36 cellular contexts compared by ENCODE assay signal in genomic region chr2:168091986-168092385, GRCh38.
"Had no signal": no experiment of that assay in that cellular context is flagged by ENCODE, and none has a peak within 500 bp of the region (broad histone marks: within the 10 kb centered on the region; RNA-seq: fewer than 3 reads in every experiment).

No MANE protein-coding gene starts in this region.

- DNase-seq: activated B cell treated with CpG ODN at 0.5 μM for 24 hours; activated CD4-positive, alpha-beta T cell treated with anti-CD3 and anti-CD28 coated beads for 48 hours; activated CD4-positive, alpha-beta T cell treated with anti-CD3 and anti-CD28 coated beads, Interleukin-2, amount 50 U/mL, for 1 hour; activated CD4-positive, alpha-beta T cell treated with anti-CD3 and anti-CD28 coated beads, Interleukin-2, amount 50 U/mL, for 48 hours; activated CD8-positive, alpha-beta memory T cell treated with anti-CD3 and anti-CD28 coated beads for 24 hours; activated CD8-positive, alpha-beta memory T cell treated with anti-CD3 and anti-CD28 coated beads, Interleukin-2, amount 50 U/mL, for 4 hours; activated CD8-positive, alpha-beta T cell treated with anti-CD3 and anti-CD28 coated beads for 36 hours; activated gamma-delta T cell; activated naive CD4-positive, alpha-beta T cell; activated naive CD4-positive, alpha-beta T cell treated with anti-CD3 and anti-CD28 coated beads, Interleukin-2, amount 10 ng/mL, durations not matched to agents 7 days and 5 days; activated naive CD8-positive, alpha-beta T cell treated with anti-CD3 and anti-CD28 coated beads, Interleukin-2, amount 10 ng/mL, durations not matched to agents 7 days and 5 days; activated T-cell treated with anti-CD3 and anti-CD28 coated beads, Interleukin-2, amount 50 U/mL, for 1 hour; activated T-cell treated with anti-CD3 and anti-CD28 coated beads, Interleukin-2, amount 50 U/mL, for 48 hours; central memory CD4-positive, alpha-beta T cell; cortex of kidney; dermis blood vessel endothelial cell; effector CD4-positive, alpha-beta T cell; effector memory CD8-positive, alpha-beta T cell; erythroblast; foreskin keratinocyte; gastrocnemius medialis; glutamatergic neuron; heart left ventricle; T-helper 17 cell; T1000 had no signal

- H3K36me3 ChIP-seq: ascending aorta, breast epithelium, cardiac muscle cell, gastrocnemius medialis, WERI-Rb-1 had no signal

- H3K27me3 ChIP-seq: ascending aorta, breast epithelium, cardiac muscle cell, esophagus muscularis mucosa, foreskin keratinocyte, gastrocnemius medialis, heart left ventricle had no signal

- H3K27ac Mint-ChIP-seq: activated CD8-positive, alpha-beta T cell treated with anti-CD3 and anti-CD28 coated beads for 36 hours; activated naive CD4-positive, alpha-beta T cell treated with anti-CD3 and anti-CD28 coated beads, Interleukin-2, amount 10 ng/mL, durations not matched to agents 7 days and 5 days; activated naive CD4-positive, alpha-beta T cell treated with anti-CD3 and anti-CD28 coated beads, Interleukin-2, amount 50 U/mL, for 72 hours; activated naive CD8-positive, alpha-beta T cell treated with anti-CD3 and anti-CD28 coated beads, Interleukin-2, amount 10 ng/mL, durations not matched to agents 7 days and 5 days; activated T-helper 1 cell treated with anti-CD3 and anti-CD28 coated beads, Interleukin-12 subunit alpha, Interleukin-12 subunit beta, Interleukin-2, Interleukin-4 antibody, amounts not matched to agents 30 ng/mL and 10 ng/mL and 1 ng/mL, durations not matched to agents 14 hours and 24 hours and 36 hours; activated T-helper 2 cell treated with anti-CD3 and anti-CD28 coated beads, Interferon-gamma antibody, Interleukin-2, Interleukin-4, amounts not matched to agents 10 μg/mL and 5 μg/mL and 100 μg/mL, durations not matched to agents 14 hours and 24 hours and 36 hours; T-helper 17 cell; T-helper 2 cell treated with Interferon-gamma antibody and Interleukin-4, amounts not matched to agents 5 μg/mL and 100 μg/mL, for 36 hours had no signal

- H3K27ac ChIP-seq: ascending aorta, breast epithelium, cardiac muscle cell, esophagus muscularis mucosa, foreskin keratinocyte, gastrocnemius medialis, heart left ventricle had no signal

- H3K9me3 Mint-ChIP-seq: activated B cell treated with CpG ODN at 0.5 μM for 24 hours; activated CD8-positive, alpha-beta T cell treated with anti-CD3 and anti-CD28 coated beads for 36 hours; activated naive CD4-positive, alpha-beta T cell treated with anti-CD3 and anti-CD28 coated beads, Interleukin-2, amount 10 ng/mL, durations not matched to agents 7 days and 5 days; activated naive CD4-positive, alpha-beta T cell treated with anti-CD3 and anti-CD28 coated beads, Interleukin-2, amount 50 U/mL, for 72 hours; activated naive CD8-positive, alpha-beta T cell treated with anti-CD3 and anti-CD28 coated beads, Interleukin-2, amount 10 ng/mL, durations not matched to agents 7 days and 5 days; brain; effector memory CD8-positive, alpha-beta T cell; T-helper 2 cell treated with Interferon-gamma antibody and Interleukin-4, amounts not matched to agents 5 μg/mL and 100 μg/mL, for 36 hours had no signal

- H3K4me1 ChIP-seq: ascending aorta, breast epithelium, foreskin keratinocyte, gastrocnemius medialis had no signal

- H3K4me3 Mint-ChIP-seq: activated B cell treated with CpG ODN at 0.5 μM for 24 hours; activated CD8-positive, alpha-beta T cell treated with anti-CD3 and anti-CD28 coated beads for 36 hours; activated naive CD4-positive, alpha-beta T cell treated with anti-CD3 and anti-CD28 coated beads, Interleukin-2, amount 10 ng/mL, durations not matched to agents 7 days and 5 days; activated naive CD8-positive, alpha-beta T cell treated with anti-CD3 and anti-CD28 coated beads, Interleukin-2, amount 10 ng/mL, durations not matched to agents 7 days and 5 days; activated T-helper 1 cell treated with anti-CD3 and anti-CD28 coated beads, Interleukin-12 subunit alpha, Interleukin-12 subunit beta, Interleukin-2, Interleukin-4 antibody, amounts not matched to agents 30 ng/mL and 10 ng/mL and 1 ng/mL, durations not matched to agents 14 hours and 24 hours and 36 hours; brain; effector memory CD8-positive, alpha-beta T cell; T-helper 17 cell; T-helper 2 cell treated with Interferon-gamma antibody and Interleukin-4, amounts not matched to agents 5 μg/mL and 100 μg/mL, for 36 hours had no signal

- H3K27me3 Mint-ChIP-seq: activated B cell treated with CpG ODN at 0.5 μM for 24 hours; activated CD8-positive, alpha-beta T cell treated with anti-CD3 and anti-CD28 coated beads for 36 hours; activated naive CD4-positive, alpha-beta T cell treated with anti-CD3 and anti-CD28 coated beads, Interleukin-2, amount 10 ng/mL, durations not matched to agents 7 days and 5 days; activated naive CD8-positive, alpha-beta T cell treated with anti-CD3 and anti-CD28 coated beads, Interleukin-2, amount 10 ng/mL, durations not matched to agents 7 days and 5 days; brain; effector memory CD8-positive, alpha-beta T cell; T-helper 17 cell had no signal

- H3K9me3 ChIP-seq: ascending aorta, breast epithelium, esophagus muscularis mucosa, gastrocnemius medialis, heart left ventricle had no signal

- ATAC-seq: activated CD4-positive, CD25-positive, alpha-beta regulatory T cell treated with anti-CD3 and anti-CD28 coated beads, Interleukin-2, amount 50 U/mL, for 24 hours; activated CD8-positive, alpha-beta T cell treated with anti-CD3 and anti-CD28 coated beads for 36 hours; activated naive CD4-positive, alpha-beta T cell treated with anti-CD3 and anti-CD28 coated beads, Interleukin-2, amount 50 U/mL, for 72 hours; effector memory CD8-positive, alpha-beta T cell; foreskin keratinocyte; gastrocnemius medialis; T-helper 17 cell had no signal

- H3K4me3 ChIP-seq: ascending aorta, breast epithelium, cardiac muscle cell, esophagus muscularis mucosa, gastrocnemius medialis, heart left ventricle had no signal
